12 cellular contexts compared by ENCODE assay signal in the genomic region with DNA sequence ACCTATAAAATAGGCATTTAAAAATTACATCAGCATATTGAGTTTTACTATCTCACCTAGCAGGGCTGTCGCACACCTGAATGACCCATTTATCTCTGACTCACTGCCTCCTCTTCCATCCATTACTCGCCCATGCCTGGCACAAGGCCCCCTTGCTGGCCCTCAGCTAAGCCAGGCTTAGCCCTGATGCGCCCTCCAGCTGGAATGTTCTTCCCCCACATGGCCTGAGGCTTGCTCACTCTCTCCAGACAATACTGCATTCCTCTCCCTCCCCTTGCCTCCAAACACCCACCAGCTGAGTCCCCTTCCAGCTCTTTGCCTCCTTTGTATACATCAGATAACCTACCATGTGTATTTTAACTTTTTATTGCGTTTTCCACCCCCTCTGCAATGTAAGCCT. TPM values are rescaled to one million over a fixed set of nuclear protein-coding genes. Genes with fewer than 3 reads are reported as not detected.
DNase-seq lines count a peak whose midpoint lies in the region; ATAC-seq and TF ChIP-seq lines count a peak whose summit lies in the region.
"Had no signal": no experiment of that assay in that cellular context is flagged by ENCODE, and none has a peak within 500 bp of the region (broad histone marks: within the 10 kb centered on the region; RNA-seq: fewer than 3 reads in every experiment).

No MANE protein-coding gene starts in this region.

- peaks cover 29% of the 10 kb centered on the region for H3K4me1 Mint-ChIP-seq in activated naive CD8-positive, alpha-beta T cell treated with anti-CD3 and anti-CD28 coated beads for 36 hours

- 17% methylated on average over 4 of the region's 4 CpGs for WGBS in hepatocyte (ENCODE audit: low lambda C conversion rate, missing lambda C conversion rate)

- H3K79me2 ChIP-seq in hepatocyte: peaks cover 59% of the 10 kb centered on the region

- H3K27ac Mint-ChIP-seq in activated naive CD8-positive, alpha-beta T cell treated with anti-CD3 and anti-CD28 coated beads for 36 hours: no peak overlapping the region
- H3K27ac Mint-ChIP-seq: activated naive CD4-positive, alpha-beta T cell treated with anti-CD3 and anti-CD28 coated beads, Interleukin-2, amount 50 U/mL, for 24 hours had no signal

- H3K36me3 ChIP-seq in hepatocyte (replicated peaks; ENCODE audit: insufficient read depth, low read depth): no peaks in the 10 kb centered on the region

- H3K27me3 ChIP-seq in hepatocyte: no peaks in the 10 kb centered on the region
- H3K27me3 ChIP-seq: heart left ventricle, spleen had no signal

- no peak for TF ChIP-seq CTCF in hepatocyte (IDR thresholded peaks at IDR 0.05; ENCODE audit: poor library complexity)

- no peaks in the 10 kb centered on the region for H3K9me3 Mint-ChIP-seq in activated naive CD8-positive, alpha-beta T cell treated with anti-CD3 and anti-CD28 coated beads for 36 hours
- H3K9me3 Mint-ChIP-seq: activated naive CD4-positive, alpha-beta T cell treated with anti-CD3 and anti-CD28 coated beads, Interleukin-2, amount 50 U/mL, for 24 hours; IgD-negative memory B cell had no signal

- no peak overlapping the region for H3K4me3 ChIP-seq in hepatocyte
- H3K4me3 ChIP-seq in skin epidermis: no peak overlapping the region
- H3K4me3 ChIP-seq: heart left ventricle, spleen had no signal

- H3K9me2 ChIP-seq in hepatocyte (replicated peaks; ENCODE audit: insufficient read depth): no peaks in the 10 kb centered on the region

- DNase-seq in H4 (ENCODE audit: low spot score): peak; percentile 68
- DNase-seq in T1000 (lab: John Stamatoyannopoulos, UW): peak; percentile 42
- peak; percentile 75 for DNase-seq in hepatocyte (ENCODE audit: low spot score)
- no peak for DNase-seq in NCI-H345 treated with DMSO at 0.1 percent for 48 hours (lab: John Stamatoyannopoulos, UW; ENCODE audit: unreplicated experiment)
- no peak for DNase-seq in GDM1 (lab: John Stamatoyannopoulos, UW)
- no peak for DNase-seq in activated naive CD8-positive, alpha-beta T cell treated with anti-CD3 and anti-CD28 coated beads for 36 hours
- DNase-seq: spleen had no signal

- peaks cover 51% of the 10 kb centered on the region for H3K4me1 ChIP-seq in hepatocyte (ENCODE audit: insufficient read depth)

- H4K20me1 ChIP-seq in hepatocyte (ENCODE audit: insufficient read depth, poor library complexity, severe bottlenecking): no peaks in the 10 kb centered on the region

- H3K9me3 ChIP-seq in hepatocyte (ENCODE audit: low read depth): no peaks in the 10 kb centered on the region
- H3K9me3 ChIP-seq: heart left ventricle, spleen had no signal

- H3K4me2 ChIP-seq in hepatocyte: peak overlapping the region; percentile 38

- H3K27me3 Mint-ChIP-seq in activated naive CD8-positive, alpha-beta T cell treated with anti-CD3 and anti-CD28 coated beads for 36 hours: peaks cover 2% of the 10 kb centered on the region
- H3K27me3 Mint-ChIP-seq: activated naive CD4-positive, alpha-beta T cell treated with anti-CD3 and anti-CD28 coated beads, Interleukin-2, amount 50 U/mL, for 24 hours; IgD-negative memory B cell had no signal

- H3K27ac ChIP-seq in hepatocyte: peak overlapping the region; percentile 82
- H3K27ac ChIP-seq in skin epidermis: peak overlapping the region in 15 of 21 experiments; percentile 2 to 96 (median 33)
- H3K27ac ChIP-seq: spleen had no signal

- no peak for ATAC-seq in HG03280 (IDR thresholded peaks at IDR 0.05; ENCODE audit: unreplicated experiment)

- H3K4me3 Mint-ChIP-seq in activated naive CD8-positive, alpha-beta T cell treated with anti-CD3 and anti-CD28 coated beads for 36 hours: no peak overlapping the region
- H3K4me3 Mint-ChIP-seq: activated naive CD4-positive, alpha-beta T cell treated with anti-CD3 and anti-CD28 coated beads, Interleukin-2, amount 50 U/mL, for 24 hours had no signal

- no peaks in the 10 kb centered on the region for H3K36me3 Mint-ChIP-seq in activated naive CD8-positive, alpha-beta T cell treated with anti-CD3 and anti-CD28 coated beads for 36 hours

- H2AFZ ChIP-seq in hepatocyte: no peak overlapping the region

RNA-seq across cellular contexts. Expression of gene SH3BP5, which starts 7.2 kb away (rescaled TPM):
- total RNA-seq in H4 (2014; rRNA removed; shearing (Covaris generic)): 11.7 and 12.4 TPM in 2 replicates
- total RNA-seq in hepatocyte: 16.3 and 19.9 TPM in 2 replicates
- 15.9 and 17.0 TPM in 2 replicates for polyA plus RNA-seq in hepatocyte
- total RNA-seq in activated naive CD8-positive, alpha-beta T cell treated with anti-CD3 and anti-CD28 coated beads for 36 hours: 1 to 10 TPM; 2.4 TPM

Comparison
In these comparisons a context has a peak if more than half of its experiments do, and no peak if none do; other contexts are left out.
1. DNase-seq: peak in H4 (single experiment), T1000 (single experiment) and hepatocyte (single experiment); none in NCI-H345 treated with DMSO at 0.1 percent for 48 hours (single experiment), GDM1 (single experiment) and activated naive CD8-positive, alpha-beta T cell treated with anti-CD3 and anti-CD28 coated beads for 36 hours (single experiment).